23 cellular contexts compared by ENCODE assay signal in the genomic region with DNA sequence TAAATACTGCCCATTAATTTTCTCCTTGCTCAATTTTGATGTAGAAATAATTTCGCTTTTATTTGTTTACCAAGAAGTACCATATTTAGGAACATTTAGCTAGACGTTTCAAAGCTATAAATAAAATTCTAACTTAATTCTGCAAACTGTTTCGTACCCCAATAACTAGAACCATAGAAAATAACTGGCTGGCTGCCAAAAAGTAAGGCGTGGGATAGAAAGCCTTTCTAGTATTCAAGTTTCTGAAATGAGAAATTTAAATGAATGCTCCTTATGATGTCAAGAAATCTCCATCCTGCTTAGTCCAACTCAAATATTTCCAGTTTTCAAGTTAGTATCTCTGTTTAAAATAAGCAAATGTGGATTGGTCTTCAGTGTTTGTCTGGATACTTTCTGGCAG.
"Had no signal": no experiment of that assay in that cellular context is flagged by ENCODE, and none has a peak within 500 bp of the region (broad histone marks: within the 10 kb centered on the region; RNA-seq: fewer than 3 reads in every experiment).

No MANE protein-coding gene starts in this region.

- H3K36me3 ChIP-seq: neutrophil, pancreas, prostate gland, right atrium auricular region, stomach, thoracic aorta, thyroid gland, tibial nerve, upper lobe of left lung, vagina had no signal

- H3K27ac ChIP-seq: neutrophil, pancreas, prostate gland, right atrium auricular region, skin epidermis, stomach, thoracic aorta, thyroid gland, tibial nerve, upper lobe of left lung, vagina had no signal

- H3K4me3 ChIP-seq: pancreas, prostate gland, right atrium auricular region, skin epidermis, stomach, thoracic aorta, thyroid gland, tibial nerve, upper lobe of left lung, vagina had no signal

- H3K4me1 ChIP-seq: pancreas, prostate gland, stomach, upper lobe of left lung, vagina had no signal

- FAIRE-seq: pancreas, urothelium cell line had no signal

- H3K9me3 ChIP-seq: neutrophil, pancreas, prostate gland, right atrium auricular region, stomach, thoracic aorta, thyroid gland, tibial nerve, upper lobe of left lung, vagina had no signal

- H3K27me3 ChIP-seq: pancreas, right atrium auricular region, thyroid gland, tibial nerve, upper lobe of left lung, vagina had no signal

- DNase-seq: naive thymus-derived CD8-positive, alpha-beta T cell; nephron progenitor cell; nucleus accumbens; pancreas; retina; stimulated activated CD4-positive, alpha-beta T cell treated with anti-CD3 and anti-CD28 coated beads, Interleukin-15, amount 100 ng/mL, for 24 hours; stimulated activated CD4-positive, alpha-beta T cell treated with anti-CD3 and anti-CD28 coated beads, Interleukin-2, amount 100 ng/mL, for 24 hours; stimulated activated CD4-positive, alpha-beta T cell treated with anti-CD3 and anti-CD28 coated beads, Interleukin-2, amount 100 ng/mL, for 48 hours; stimulated activated CD4-positive, alpha-beta T cell treated with anti-CD3 and anti-CD28 coated beads, Interleukin-4, amount 100 ng/mL, for 24 hours; stimulated activated naive B cell treated with anti-CD40 and anti-IgM and Interleukin-4, amounts not matched to agents 10 μg/mL and 1 μg/mL and 100 μg/mL, for 72 hours; stimulated activated naive CD4-positive, alpha-beta T cell treated with Interleukin-2 at 50 U/mL for 16 hours; stomach; thyroid gland; trophoblast cell; upper lobe of left lung had no signal
